ENCODE assay signal across 12 cellular contexts in the genomic region with DNA sequence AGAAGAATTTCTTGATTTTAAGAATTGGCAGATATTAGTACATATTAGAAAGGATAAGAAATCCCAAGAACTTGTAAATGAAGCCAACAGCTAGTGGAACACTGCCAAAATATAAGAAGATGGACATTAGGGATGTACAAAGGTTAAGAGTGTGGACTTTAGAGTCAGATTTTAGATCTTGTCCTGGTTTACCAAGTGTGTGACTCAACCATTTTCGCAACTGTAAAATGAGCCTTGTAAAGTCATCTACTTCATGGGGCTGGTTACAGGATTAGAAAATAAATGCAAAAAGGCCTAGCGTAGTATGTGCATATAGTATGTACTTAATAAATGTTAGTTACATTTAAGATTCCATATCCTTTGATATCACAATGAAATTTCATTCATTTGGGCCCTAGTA.
"Had no signal": no experiment of that assay in that cellular context is flagged by ENCODE, and none has a peak within 500 bp of the region (broad histone marks: within the 10 kb centered on the region; RNA-seq: fewer than 3 reads in every experiment).

No MANE protein-coding gene starts in this region.

- H3K27me3 Mint-ChIP-seq: stimulated activated naive B cell treated with anti-CD40 and anti-IgM and Interleukin-4, amounts not matched to agents 10 μg/mL and 1 μg/mL and 100 μg/mL, for 72 hours had no signal

- H3K4me3 ChIP-seq: dorsolateral prefrontal cortex, esophagus muscularis mucosa, spleen, upper lobe of left lung had no signal

- H3K27me3 ChIP-seq: brain microvascular endothelial cell, dorsolateral prefrontal cortex, esophagus muscularis mucosa, spleen, upper lobe of left lung had no signal

- H3K4me1 Mint-ChIP-seq: naive B cell; stimulated activated naive B cell treated with anti-CD40 and anti-IgM and Interleukin-4, amounts not matched to agents 10 μg/mL and 1 μg/mL and 100 μg/mL, for 72 hours had no signal

- DNase-seq: brain microvascular endothelial cell; dorsolateral prefrontal cortex; hippocampal formation; kidney glomerular epithelial cell; naive B cell; spleen; stimulated activated CD4-positive, alpha-beta T cell treated with anti-CD3 and anti-CD28 coated beads, Interleukin-1b, Interleukin-23, amount 100 ng/mL, for 48 hours; stimulated activated naive B cell treated with anti-CD40 and anti-IgM and Interleukin-4, amounts not matched to agents 10 μg/mL and 1 μg/mL and 100 μg/mL, for 72 hours; upper lobe of left lung had no signal

- H3K36me3 ChIP-seq: brain microvascular endothelial cell, esophagus muscularis mucosa, spleen, upper lobe of left lung had no signal

- H3K27ac Mint-ChIP-seq: activated naive CD4-positive, alpha-beta T cell treated with anti-CD3 and anti-CD28 coated beads, Interleukin-2, amount 50 U/mL, for 72 hours; stimulated activated naive B cell treated with anti-CD40 and anti-IgM and Interleukin-4, amounts not matched to agents 10 μg/mL and 1 μg/mL and 100 μg/mL, for 72 hours had no signal

- ATAC-seq: activated CD4-positive, CD25-positive, alpha-beta regulatory T cell treated with anti-CD3 and anti-CD28 coated beads, Interleukin-2, amount 50 U/mL, for 24 hours; activated naive CD4-positive, alpha-beta T cell treated with anti-CD3 and anti-CD28 coated beads, Interleukin-2, amount 50 U/mL, for 72 hours; stimulated activated naive B cell treated with anti-CD40 and anti-IgM and Interleukin-4, amounts not matched to agents 10 μg/mL and 1 μg/mL and 100 μg/mL, for 72 hours had no signal

- H3K27ac ChIP-seq: brain microvascular endothelial cell, dorsolateral prefrontal cortex, esophagus muscularis mucosa, spleen, upper lobe of left lung had no signal

- H3K4me1 ChIP-seq: esophagus muscularis mucosa, spleen, upper lobe of left lung had no signal

- H3K4me3 Mint-ChIP-seq: naive B cell; stimulated activated naive B cell treated with anti-CD40 and anti-IgM and Interleukin-4, amounts not matched to agents 10 μg/mL and 1 μg/mL and 100 μg/mL, for 72 hours had no signal
